In the genomic region with DNA sequence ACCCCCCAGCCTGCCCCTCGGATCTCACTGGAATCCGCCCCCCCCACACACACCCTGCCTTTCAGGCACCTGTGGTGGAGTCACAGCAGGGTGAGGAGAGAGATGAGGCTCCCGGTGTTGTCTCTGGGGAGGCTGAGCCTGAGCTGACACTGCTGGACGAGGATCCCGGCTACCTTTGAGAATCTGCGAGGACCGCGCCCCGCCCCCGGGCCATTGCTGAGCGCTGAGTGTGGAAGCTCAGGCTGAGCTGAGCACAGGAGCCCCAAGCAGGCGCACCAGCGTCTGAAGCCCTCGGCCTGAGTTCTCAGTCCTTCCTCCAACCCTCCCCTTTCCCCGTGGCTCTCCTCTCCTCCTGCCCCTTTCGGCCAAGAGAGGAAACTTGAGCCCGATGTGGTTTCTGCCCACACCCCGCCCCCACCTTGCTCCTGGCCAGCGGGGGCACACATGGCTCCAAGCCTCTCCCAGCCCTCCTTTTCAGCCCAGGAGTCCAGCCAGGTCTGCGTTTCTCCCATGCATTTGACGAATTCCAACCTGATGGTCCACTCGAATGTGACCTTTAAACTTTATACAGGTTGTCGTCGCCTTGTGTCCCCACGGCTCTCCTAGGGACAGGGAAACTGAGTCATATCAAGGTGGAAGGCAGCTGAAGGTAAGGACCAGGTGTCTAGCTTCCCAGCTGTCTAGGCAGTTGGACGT, we compare ENCODE assay signal across 8 cellular contexts. TPM values are rescaled to one million over a fixed set of nuclear protein-coding genes. Genes with fewer than 3 reads are reported as not detected.
DNase-seq lines count a peak whose midpoint lies in the region; ATAC-seq and TF ChIP-seq lines count a peak whose summit lies in the region.

A gene (minus strand): TSS at position 284 of the 696 bp plus-strand sequence. CDS start 5,767 bp downstream, outside the sequence.

- H3F3A ChIP-seq in DOHH2 (ENCODE audit: control insufficient read depth, insufficient read depth) = no peaks in the 10 kb centered on the region

- H3K36me3 ChIP-seq in DOHH2 (ENCODE audit: control insufficient read depth, low read length) (no peaks in the 10 kb centered on the region), MG63 (no peaks in the 10 kb centered on the region), muscle layer of duodenum (ENCODE audit: control insufficient read depth in 1 of 2, insufficient read depth in 2 of 2, low read length in 2 of 2) (no peaks in the 10 kb centered on the region)

- H3K27me3 ChIP-seq in DOHH2 (ENCODE audit: control insufficient read depth, low read length) (peaks cover 62% of the 10 kb centered on the region), MG63 (peaks cover 7% of the 10 kb centered on the region), muscle layer of duodenum (ENCODE audit: low read depth, low read length) (peaks cover 7% of the 10 kb centered on the region)

- H3K9me3 ChIP-seq in DOHH2 (ENCODE audit: control insufficient read depth, insufficient read depth, low read length) (no peaks in the 10 kb centered on the region), MG63 (no peaks in the 10 kb centered on the region), muscle layer of duodenum (ENCODE audit: control insufficient read depth in 1 of 2, low read length in 2 of 2) (no peaks in the 10 kb centered on the region)

- no peak within 1 kb of the TSS for H3K4me3 ChIP-seq in DOHH2 (ENCODE audit: low read length)
- H3K4me3 ChIP-seq in MG63 = peak within 1 kb of the TSS; percentile 12; the same call in 1 of the 2 replicates
- peak within 1 kb of the TSS; percentile 42 for H3K4me3 ChIP-seq in epithelial cell of proximal tubule (ENCODE audit: low read depth, low read length)
- peak within 1 kb of the TSS; percentile 15 to 39 for H3K4me3 ChIP-seq in muscle layer of duodenum (ENCODE audit: low read depth in 1 of 2, low read length in 2 of 2)

- peak within 1 kb of the TSS; percentile 16; the same call in 1 of the 2 replicates for H3K4me2 ChIP-seq in DOHH2 (ENCODE audit: low read length)

- H3K79me2 ChIP-seq in DOHH2 (ENCODE audit: control insufficient read depth, low read length) = no peaks in the 10 kb centered on the region

- TF ChIP-seq CTCF in DOHH2 (IDR thresholded peaks at IDR 0.05; ENCODE audit: low read depth, low read length, poor library complexity, severe bottlenecking) (no peak), VCaP (conservative IDR thresholded peaks at IDR 0.05) (peak; percentile 14; the same call in 1 of the 2 replicates), epithelial cell of proximal tubule (conservative IDR thresholded peaks at IDR 0.05; ENCODE audit: low read depth, low read length) (peak; percentile 14)

- no peak for ATAC-seq in GM18511 (IDR thresholded peaks at IDR 0.05; ENCODE audit: unreplicated experiment)

- H3K27ac ChIP-seq in DOHH2 (ENCODE audit: low read depth, low read length) (no peak within 1 kb of the TSS), VCaP (no peak within 1 kb of the TSS; the same call in 1 of the 2 replicates), muscle layer of duodenum (ENCODE audit: low read length) (no peak within 1 kb of the TSS)

- no peaks in the 10 kb centered on the region for H3K9me2 ChIP-seq in DOHH2 (replicated peaks; ENCODE audit: control insufficient read depth, low read length)

- peak; percentile 66 for DNase-seq in MG63
- no peak for DNase-seq in epithelial cell of proximal tubule (ENCODE audit: low read depth)
- no peak for DNase-seq in NCI-H2196 treated with DMSO at 0.1 percent for 48 hours (lab: John Stamatoyannopoulos, UW; ENCODE audit: unreplicated experiment)
- DNase-seq in GOT3 (lab: John Stamatoyannopoulos, UW) = no peak

- H4K20me1 ChIP-seq in DOHH2 (ENCODE audit: control insufficient read depth, insufficient read depth, low read depth, low read length) = 0 out of 2 replicates have a peak, but pooled peaks cover 3% of the 10 kb centered on the region

- H3K4me1 ChIP-seq in DOHH2 (ENCODE audit: control insufficient read depth, low read length) (peaks cover 6% of the 10 kb centered on the region), muscle layer of duodenum (ENCODE audit: control insufficient read depth in 1 of 2, insufficient read depth in 2 of 2, low read length in 2 of 2) (peaks cover 0 to 6% of the 10 kb centered on the region in 2 donors)

RNA-seq across cellular contexts. Expression of the gene that starts here (rescaled TPM):
- 0.13 TPM in 1 of 2 replicates, not detected in the other for total RNA-seq in MG63 (2014; rRNA removed; shearing (Covaris generic); ENCODE audit: low replicate concordance)
- total RNA-seq in epithelial cell of proximal tubule = not detected in 2 replicates

Comparison
In these comparisons a context has a peak if more than half of its experiments do, and no peak if none do; other contexts are left out.
1. Peak in DNase-seq and H3K4me3 ChIP-seq in MG63; RNA of the gene not detected or under 1 TPM.